ENCODE assay signal across 8 cellular contexts in genomic region chr1:230976825-230977747, GRCh38. TPM values are rescaled to one million over a fixed set of nuclear protein-coding genes. Genes with fewer than 3 reads are reported as not detected.
A peak's percentile ranks its signal among the peaks of the same experiment; 100 is the strongest.
DNase-seq lines count a peak whose midpoint lies in the region; ATAC-seq and TF ChIP-seq lines count a peak whose summit lies in the region.

No MANE protein-coding gene starts in this region.

- peak overlapping the region in 1 of 2 donors; percentile 87 for H3K4me3 ChIP-seq in right atrium auricular region

- peak overlapping the region; percentile 36 to 55 for H3K27ac ChIP-seq in right atrium auricular region

- H3K4me1 ChIP-seq in right atrium auricular region = peaks cover 0 to 21% of the 10 kb centered on the region in 2 donors

- DNase-seq in right atrium auricular region (ENCODE audit: low spot score) (no peak), left ventricle myocardium superior (no peak), germinal center (ENCODE audit: low spot score) (peak; percentile 13), OCI-M2 (lab: John Stamatoyannopoulos, UW; ENCODE audit: unreplicated experiment) (no peak), iPS-NIHi11 (ENCODE audit: low spot score) (no peak)
- peak; percentile 23 to 27 for DNase-seq in activated CD4-positive, alpha-beta T cell treated with anti-CD3 and anti-CD28 coated beads for 4 hours
- peak; percentile 21 for DNase-seq in stimulated activated naive CD8-positive, alpha-beta T cell treated with anti-CD3 and anti-CD28 coated beads, Interleukin-15, Interleukin-2, amounts not matched to agents 100 U/mL and 50 U/mL, for 24 hours

- no peaks in the 10 kb centered on the region for H3K9me3 ChIP-seq in right atrium auricular region

- no peaks in the 10 kb centered on the region for H3K27me3 ChIP-seq in right atrium auricular region

- ATAC-seq in left ventricle myocardium superior (no peak), GM19351 (IDR thresholded peaks at IDR 0.05; ENCODE audit: unreplicated experiment) (no peak)
- no peak for ATAC-seq in stimulated activated naive CD8-positive, alpha-beta T cell treated with anti-CD3 and anti-CD28 coated beads, Interleukin-15, Interleukin-2, amounts not matched to agents 100 U/mL and 50 U/mL, for 24 hours

- TF ChIP-seq CTCF in right atrium auricular region (IDR thresholded peaks at IDR 0.05) = no peak

- intact Hi-C loops in left ventricle myocardium superior (cut with micrococcal nuclease) = no loop called here

- H3K36me3 ChIP-seq in right atrium auricular region = no peaks in the 10 kb centered on the region

RNA-seq across cellular contexts. Expression of gene TTC13, which starts 1.6 kb away (rescaled TPM):
- total RNA-seq in right atrium auricular region (1 to 10 TPM; 3.9 to 5.5 TPM), left ventricle myocardium superior (6.2 TPM)

RNA-seq across cellular contexts. Expression of gene ARV1, which starts 1.8 kb away (rescaled TPM):
- 10 to 100 TPM; 19.6 to 36.5 TPM for total RNA-seq in right atrium auricular region
- 20.4 TPM for total RNA-seq in left ventricle myocardium superior

Comparison
In these comparisons a context has a peak if more than half of its experiments do, and no peak if none do; other contexts are left out.
1. DNase-seq: peak in activated CD4-positive, alpha-beta T cell treated with anti-CD3 and anti-CD28 coated beads for 4 hours (2 of 2), germinal center (single experiment) and stimulated activated naive CD8-positive, alpha-beta T cell treated with anti-CD3 and anti-CD28 coated beads, Interleukin-15, Interleukin-2, amounts not matched to agents 100 U/mL and 50 U/mL, for 24 hours (single experiment); none in right atrium auricular region (single experiment), left ventricle myocardium superior (single experiment), OCI-M2 (single experiment) and iPS-NIHi11 (single experiment).